In the genomic region with DNA sequence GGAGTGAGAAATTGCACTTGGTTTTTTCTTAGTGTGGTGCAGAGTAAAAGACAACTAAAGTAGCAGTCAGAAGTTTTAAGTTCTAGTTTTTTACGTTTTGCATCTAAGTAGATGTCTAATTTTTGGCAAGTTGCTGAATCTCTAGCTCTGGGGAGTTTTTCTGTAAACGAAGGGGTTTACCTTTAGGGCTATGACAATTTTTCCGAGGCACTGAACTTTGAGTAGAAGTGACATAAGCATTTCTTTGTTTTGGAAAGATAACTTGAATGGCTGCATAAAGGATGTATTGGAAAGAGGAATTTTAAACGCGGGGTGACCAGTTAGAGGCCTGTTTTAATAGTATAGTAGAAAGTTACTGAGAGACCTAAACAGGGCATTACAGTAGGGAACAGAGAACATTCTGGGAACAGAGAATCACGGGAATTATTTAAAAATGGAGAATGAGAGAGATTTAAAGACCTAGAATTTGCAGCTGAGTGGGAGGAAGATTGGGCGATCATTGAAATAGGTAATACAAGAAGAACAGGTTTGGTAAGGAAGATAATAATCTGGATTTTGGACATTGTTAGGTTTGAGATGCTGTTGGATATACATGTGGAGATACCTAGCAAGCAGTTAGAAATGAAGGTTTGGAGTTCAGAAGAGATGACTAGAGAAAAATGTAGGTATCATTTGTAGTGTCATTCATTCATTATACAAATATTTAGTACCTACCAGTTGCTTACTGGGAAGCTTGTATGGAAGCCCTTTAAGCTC, we compare ENCODE assay signal across 8 cellular contexts. TPM values are rescaled to one million over a fixed set of nuclear protein-coding genes. Genes with fewer than 3 reads are reported as not detected.
DNase-seq lines count a peak whose midpoint lies in the region; ATAC-seq and TF ChIP-seq lines count a peak whose summit lies in the region.

No MANE protein-coding gene starts in this region.

- H3K27ac ChIP-seq in HUES64 (ENCODE audit: low read depth, low read length): peak overlapping the region; percentile 90; the same call in 1 of the 2 replicates
- H3K27ac ChIP-seq in brain microvascular endothelial cell: peak overlapping the region; percentile 16
- no peak overlapping the region for H3K27ac ChIP-seq in mucosa of rectum (ENCODE audit: low read depth in 2 of 2, low read length in 2 of 2)

- in situ Hi-C loops in brain microvascular endothelial cell (cut with HindIII; ENCODE audit: low pct_ligation_motif_present, low sequenced_read_pairs): no loop called here

- H3K36me3 ChIP-seq in HUES64 (ENCODE audit: insufficient read depth, low read length): peaks cover 14% of the 10 kb centered on the region; the same call in 1 of the 2 replicates
- H3K36me3 ChIP-seq in brain microvascular endothelial cell (replicated peaks): no peaks in the 10 kb centered on the region
- H3K36me3 ChIP-seq in mucosa of rectum (ENCODE audit: control insufficient read depth in 2 of 2, insufficient read depth in 2 of 2, low read length in 2 of 2): peaks cover 4 to 6% of the 10 kb centered on the region in 2 donors

- 53% methylated on average over 7 of the region's 7 CpGs for WGBS in HUES64

- H3K9ac ChIP-seq in HUES64 (ENCODE audit: low read depth, low read length): peak overlapping the region; percentile 78
- peak overlapping the region; percentile 78 to 97 for H3K9ac ChIP-seq in mucosa of rectum (ENCODE audit: low read depth in 1 of 2, low read length in 2 of 2)

- H3K9me3 ChIP-seq in HUES64 (ENCODE audit: insufficient read depth, low read depth, low read length) (no peaks in the 10 kb centered on the region), mucosa of rectum (ENCODE audit: control insufficient read depth in 2 of 2, low read length in 2 of 2) (no peaks in the 10 kb centered on the region)

- DNase-seq in AG04449 (ENCODE audit: low read depth, low spot score) (no peak), brain microvascular endothelial cell (no peak), GM10248 (ENCODE audit: extremely low spot score) (no peak), cerebellum (ENCODE audit: low spot score) (no peak), NCI-H187 treated with DMSO at 0.1 percent for 48 hours (lab: John Stamatoyannopoulos, UW) (no peak)

- no peak for ATAC-seq in HG02970 (IDR thresholded peaks at IDR 0.05; ENCODE audit: low FRiP score, unreplicated experiment)

- peaks cover 9% of the 10 kb centered on the region; the same call in 1 of the 2 replicates for H3K4me1 ChIP-seq in HUES64 (ENCODE audit: insufficient read depth, low read length)
- H3K4me1 ChIP-seq in mucosa of rectum (ENCODE audit: control insufficient read depth in 2 of 2, insufficient read depth in 2 of 2, low read length in 2 of 2): peaks cover 14 to 19% of the 10 kb centered on the region in 2 donors

- TF ChIP-seq CTCF in AG04449 (IDR thresholded peaks at IDR 0.05; ENCODE audit: insufficient read depth, low read length, missing control alignments): no peak
- no peak for TF ChIP-seq CTCF in brain microvascular endothelial cell (IDR thresholded peaks at IDR 0.05; ENCODE audit: low read depth, low read length, missing control alignments)
- no peak for TF ChIP-seq CTCF in GM10248 (IDR thresholded peaks at IDR 0.05; ENCODE audit: control extremely low read depth, extremely low read depth, low read depth, missing control alignments)

- H3K27me3 ChIP-seq in HUES64 (ENCODE audit: insufficient read depth, low read length) (no peaks in the 10 kb centered on the region), brain microvascular endothelial cell (replicated peaks) (no peaks in the 10 kb centered on the region), mucosa of rectum (ENCODE audit: control insufficient read depth in 2 of 2, insufficient read depth in 2 of 2, low read length in 2 of 2) (no peaks in the 10 kb centered on the region)

- POLR2A ChIA-PET in AG04449 (lab: Yijun Ruan, JAX) (no interaction called here), GM10248 (lab: Yijun Ruan, JAX) (no interaction called here)

- CTCF ChIA-PET in AG04449 (lab: Yijun Ruan, JAX): interaction anchor here (1.1 to 1.4 kb wide), 2 partner anchors 8 to 160 kb away, joined by 3 to 4 read pairs; no protein-coding TSS in a partner anchor
- CTCF ChIA-PET in GM10248 (lab: Yijun Ruan, JAX): interaction anchor here (1.1 kb wide), 2 partner anchors 12 to 158 kb away, joined by 3 read pairs; no protein-coding TSS in a partner anchor

- H3K4me3 ChIP-seq in AG04449 (ENCODE audit: low read depth, low read length) (peak overlapping the region; percentile 76), HUES64 (ENCODE audit: low read length) (peak overlapping the region; percentile 91), brain microvascular endothelial cell (ENCODE audit: low read depth, low read length) (peak overlapping the region; percentile 91), mucosa of rectum (ENCODE audit: low read length in 2 of 2) (peak overlapping the region; percentile 68 to 96)

RNA-seq across cellular contexts. Expression of a gene that starts 1.2 kb away (rescaled TPM):
- 23.0 TPM for polyA plus RNA-seq in HUES64 (2013, experiment 1 of 2)
- polyA plus RNA-seq in HUES64 (2013, experiment 2 of 2): 24.0 TPM
- 57.3 TPM for total RNA-seq in cerebellum

RNA-seq across cellular contexts. Expression of a gene that starts 36.3 kb away (rescaled TPM):
- 11.6 TPM for polyA plus RNA-seq in HUES64 (2013, experiment 1 of 2)
- 14.7 TPM for polyA plus RNA-seq in HUES64 (2013, experiment 2 of 2)
- total RNA-seq in cerebellum: 8.8 TPM

Comparison
In these comparisons a context has a peak if more than half of its experiments do, and no peak if none do; other contexts are left out.
1. H3K27ac ChIP-seq: peak in HUES64 (single experiment) and brain microvascular endothelial cell (single experiment); none in mucosa of rectum (0 of 2).
2. Peak in every context shown above with its lines, with median percentiles within 50 percentile points of each other: H3K4me3 ChIP-seq.